ENCODE assay signal across 8 cellular contexts in the genomic region with DNA sequence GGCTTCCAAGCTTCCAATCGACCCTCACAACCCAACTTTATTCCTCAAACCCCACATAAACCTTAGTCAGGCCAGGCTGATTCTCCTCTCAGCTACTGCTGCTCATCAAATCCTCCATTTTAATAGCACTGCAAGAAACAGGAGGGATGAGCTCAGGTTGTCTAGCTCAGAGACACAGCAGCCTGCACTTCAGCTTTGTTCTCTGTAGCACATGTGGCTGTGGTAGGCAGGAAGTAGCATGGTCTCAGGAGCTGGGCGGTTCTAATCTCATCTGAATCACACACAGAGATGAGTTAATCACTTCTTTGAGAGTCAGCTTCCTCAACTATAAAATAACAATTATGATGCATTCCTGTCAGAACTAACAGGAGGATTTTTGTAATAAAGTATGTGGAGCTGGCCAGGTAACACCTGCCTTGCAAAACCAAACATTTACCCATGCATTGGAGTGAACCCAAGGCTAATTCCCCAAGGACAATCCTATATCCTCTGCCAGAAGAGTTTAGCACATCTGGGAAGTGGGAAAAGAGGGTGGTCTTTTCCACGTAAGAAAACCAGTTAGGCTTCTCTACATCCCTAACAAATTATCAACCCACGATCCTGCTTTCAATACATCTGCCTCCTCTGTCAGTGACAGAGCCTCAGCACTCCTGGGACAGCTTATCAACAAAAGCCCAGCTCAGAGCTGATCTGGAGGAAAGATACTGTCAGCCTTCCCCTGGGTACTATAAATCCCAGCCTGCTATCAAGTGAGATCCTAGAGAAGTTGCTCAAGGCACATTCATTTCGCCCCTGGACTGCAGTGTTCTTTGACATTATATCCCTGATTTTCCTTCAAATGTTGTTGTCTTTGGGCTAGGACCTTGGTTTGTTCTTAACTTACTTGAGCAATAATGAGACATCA. TPM values are rescaled to one million over a fixed set of nuclear protein-coding genes. Genes with fewer than 3 reads are reported as not detected.
DNase-seq lines count a peak whose midpoint lies in the region; ATAC-seq and TF ChIP-seq lines count a peak whose summit lies in the region.

No MANE protein-coding gene starts in this region.

- peaks cover 2% of the 10 kb centered on the region; the same call in 1 of the 2 replicates for H3K79me2 ChIP-seq in PC-9 (ENCODE audit: low read depth)

- H3K27me3 ChIP-seq in PC-9 (ENCODE audit: insufficient read depth, low read depth): no peaks in the 10 kb centered on the region

- no TSS peak for BruUV-seq in PC-9 (replicated peaks; lab: Mats Ljungman, UMichigan)

- no peaks in the 10 kb centered on the region for H3K27me3 Mint-ChIP-seq in activated T-helper 2 cell treated with anti-CD3 and anti-CD28 coated beads, Interferon-gamma antibody, Interleukin-2, Interleukin-4, amounts not matched to agents 10 μg/mL and 5 μg/mL and 100 μg/mL, durations not matched to agents 14 hours and 24 hours and 36 hours (ENCODE audit: low read depth)

- POLR2A ChIA-PET in PC-9 (lab: Charles Lee; ENCODE audit: unreplicated experiment): no interaction called here

- intact Hi-C loops in PC-9 (cut with micrococcal nuclease; ENCODE audit: unreplicated experiment): loop anchor here (2.0 kb wide), 3 partner anchors 31 to 75 kb away; no protein-coding TSS in a partner anchor
- intact Hi-C loops in activated T-helper 2 cell treated with anti-CD3 and anti-CD28 coated beads, Interferon-gamma antibody, Interleukin-2, Interleukin-4, amounts not matched to agents 10 μg/mL and 5 μg/mL and 100 μg/mL, durations not matched to agents 14 hours and 24 hours and 36 hours (cut with micrococcal nuclease): loop anchor here (1.0 to 2.0 kb wide), 4 partner anchors 32 to 106 kb away; no protein-coding TSS in a partner anchor

- H3K4me2 ChIP-seq in PC-9: peak overlapping the region; percentile 61

- no peak overlapping the region for H3K4me3 ChIP-seq in PC-9

- H3K36me3 ChIP-seq in PC-9 (ENCODE audit: low read depth): no peaks in the 10 kb centered on the region

- H3K27ac Mint-ChIP-seq in activated T-helper 2 cell treated with anti-CD3 and anti-CD28 coated beads, Interferon-gamma antibody, Interleukin-2, Interleukin-4, amounts not matched to agents 10 μg/mL and 5 μg/mL and 100 μg/mL, durations not matched to agents 14 hours and 24 hours and 36 hours: peak overlapping the region; percentile 100
- peak overlapping the region; percentile 91 for H3K27ac Mint-ChIP-seq in stimulated activated effector memory CD8-positive, alpha-beta T cell treated with anti-CD3 and anti-CD28 coated beads, Interleukin-12 subunit alpha, Interleukin-12 subunit beta, amount 100 ng/mL, for 72 hours

- peaks cover 35% of the 10 kb centered on the region for H3K4me1 Mint-ChIP-seq in activated T-helper 2 cell treated with anti-CD3 and anti-CD28 coated beads, Interferon-gamma antibody, Interleukin-2, Interleukin-4, amounts not matched to agents 10 μg/mL and 5 μg/mL and 100 μg/mL, durations not matched to agents 14 hours and 24 hours and 36 hours (ENCODE audit: low read depth)
- H3K4me1 Mint-ChIP-seq in stimulated activated effector memory CD8-positive, alpha-beta T cell treated with anti-CD3 and anti-CD28 coated beads, Interleukin-12 subunit alpha, Interleukin-12 subunit beta, amount 100 ng/mL, for 72 hours: peaks cover 26% of the 10 kb centered on the region

- H2AFZ ChIP-seq in PC-9: 0 out of 2 replicates have a peak overlapping the region, but pooled peaks have one; percentile 58

- no peaks in the 10 kb centered on the region for H3K9me3 ChIP-seq in PC-9 (ENCODE audit: insufficient read depth, low read depth)

- no peaks in the 10 kb centered on the region for H3K9me2 ChIP-seq in PC-9 (ENCODE audit: insufficient read depth)

- no peak for TF ChIP-seq CTCF in PC-9 (conservative IDR thresholded peaks at IDR 0.05)

- CTCF ChIA-PET in PC-9 (lab: Charles Lee): no interaction called here

- ATAC-seq in HG02885 (IDR thresholded peaks at IDR 0.05; ENCODE audit: poor library complexity, unreplicated experiment) (peak; percentile 82), GM18517 (IDR thresholded peaks at IDR 0.05; ENCODE audit: unreplicated experiment) (no peak)
- peak; percentile 100 for ATAC-seq in stimulated activated effector memory CD8-positive, alpha-beta T cell treated with anti-CD3 and anti-CD28 coated beads, Interleukin-12 subunit alpha, Interleukin-12 subunit beta, amount 100 ng/mL, for 72 hours

- H3K9me3 Mint-ChIP-seq in activated T-helper 2 cell treated with anti-CD3 and anti-CD28 coated beads, Interferon-gamma antibody, Interleukin-2, Interleukin-4, amounts not matched to agents 10 μg/mL and 5 μg/mL and 100 μg/mL, durations not matched to agents 14 hours and 24 hours and 36 hours: no peaks in the 10 kb centered on the region
- no peaks in the 10 kb centered on the region for H3K9me3 Mint-ChIP-seq in stimulated activated effector memory CD8-positive, alpha-beta T cell treated with anti-CD3 and anti-CD28 coated beads, Interleukin-12 subunit alpha, Interleukin-12 subunit beta, amount 100 ng/mL, for 72 hours

- DNase-seq in ELF-1 (ENCODE audit: low read depth, low spot score) (peak; percentile 70), PC-9 (peak in 1 of 2 experiments; percentile 86), left kidney (ENCODE audit: low read depth, low spot score) (peak; percentile 23), NCI-H345 treated with DMSO at 0.1 percent for 48 hours (lab: John Stamatoyannopoulos, UW; ENCODE audit: unreplicated experiment) (no peak)
- peak; percentile 61 for DNase-seq in activated T-helper 2 cell treated with anti-CD3 and anti-CD28 coated beads, Interferon-gamma antibody, Interleukin-2, Interleukin-4, amounts not matched to agents 10 μg/mL and 5 μg/mL and 100 μg/mL, durations not matched to agents 14 hours and 24 hours and 36 hours (ENCODE audit: low spot score)
- peak; percentile 16 to 59 for DNase-seq in stimulated activated effector memory CD8-positive, alpha-beta T cell treated with anti-CD3 and anti-CD28 coated beads, Interleukin-12 subunit alpha, Interleukin-12 subunit beta, amount 100 ng/mL, for 72 hours (ENCODE audit: low spot score in 2 of 2)

- H3K4me3 Mint-ChIP-seq in activated T-helper 2 cell treated with anti-CD3 and anti-CD28 coated beads, Interferon-gamma antibody, Interleukin-2, Interleukin-4, amounts not matched to agents 10 μg/mL and 5 μg/mL and 100 μg/mL, durations not matched to agents 14 hours and 24 hours and 36 hours (ENCODE audit: low read depth): peak overlapping the region; percentile 72
- peak overlapping the region; percentile 42 for H3K4me3 Mint-ChIP-seq in stimulated activated effector memory CD8-positive, alpha-beta T cell treated with anti-CD3 and anti-CD28 coated beads, Interleukin-12 subunit alpha, Interleukin-12 subunit beta, amount 100 ng/mL, for 72 hours

- peak overlapping the region; percentile 98 for H3K27ac ChIP-seq in PC-9

- peaks cover 55% of the 10 kb centered on the region for H3K4me1 ChIP-seq in PC-9 (replicated peaks; ENCODE audit: insufficient read depth)

- H4K20me1 ChIP-seq in PC-9 (ENCODE audit: insufficient read depth): no peaks in the 10 kb centered on the region

- H3K36me3 Mint-ChIP-seq in activated T-helper 2 cell treated with anti-CD3 and anti-CD28 coated beads, Interferon-gamma antibody, Interleukin-2, Interleukin-4, amounts not matched to agents 10 μg/mL and 5 μg/mL and 100 μg/mL, durations not matched to agents 14 hours and 24 hours and 36 hours (ENCODE audit: low read depth): peaks cover 40% of the 10 kb centered on the region
- peaks cover 5% of the 10 kb centered on the region for H3K36me3 Mint-ChIP-seq in stimulated activated effector memory CD8-positive, alpha-beta T cell treated with anti-CD3 and anti-CD28 coated beads, Interleukin-12 subunit alpha, Interleukin-12 subunit beta, amount 100 ng/mL, for 72 hours

- peaks cover 39% of the 10 kb centered on the region for H3F3A ChIP-seq in PC-9 (ENCODE audit: insufficient read depth, low read depth)

RNA-seq across cellular contexts. Expression of gene ELOVL6, which starts 32.8 kb away (rescaled TPM):
- 13.2 and 25.3 TPM in 2 replicates for total RNA-seq in PC-9 (2021)
- total RNA-seq in activated T-helper 2 cell treated with anti-CD3 and anti-CD28 coated beads, Interferon-gamma antibody, Interleukin-2, Interleukin-4, amounts not matched to agents 10 μg/mL and 5 μg/mL and 100 μg/mL, durations not matched to agents 14 hours and 24 hours and 36 hours: 15.0 and 17.4 TPM in 2 replicates
